ENCODE assay signal across 35 cellular contexts in the genomic region with DNA sequence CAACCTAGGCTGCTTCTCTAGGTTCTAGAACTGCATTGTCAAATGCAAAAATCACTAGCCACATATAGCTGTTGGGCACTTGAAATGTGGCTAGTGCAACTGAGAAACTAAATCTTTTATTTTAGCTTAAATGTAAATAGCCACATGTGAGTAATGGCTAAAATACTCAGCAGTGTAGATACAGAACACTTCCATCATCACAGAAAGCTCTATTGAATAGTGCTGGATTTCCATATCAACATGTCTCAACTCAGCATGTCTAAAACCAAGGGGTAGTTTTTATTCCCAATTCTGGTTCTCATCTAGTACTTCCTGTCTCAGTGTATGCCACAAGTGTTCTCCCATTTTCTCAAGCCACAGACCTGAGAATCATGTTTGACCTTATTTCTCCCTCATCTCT.
"Had no signal": no experiment of that assay in that cellular context is flagged by ENCODE, and none has a peak within 500 bp of the region (broad histone marks: within the 10 kb centered on the region; RNA-seq: fewer than 3 reads in every experiment).

No MANE protein-coding gene starts in this region.

- H3K27me3 Mint-ChIP-seq: activated B cell treated with CpG ODN at 0.5 μM for 24 hours; activated CD4-positive, alpha-beta memory T cell treated with anti-CD3 and anti-CD28 coated beads for 36 hours; activated CD8-positive, alpha-beta memory T cell treated with anti-CD3 and anti-CD28 coated beads, Interleukin-2, amount 10 ng/mL, durations not matched to agents 7 days and 5 days; activated naive CD4-positive, alpha-beta T cell treated with anti-CD3 and anti-CD28 coated beads, Interleukin-2, amount 50 U/mL, for 24 hours had no signal

- H3K27ac ChIP-seq: adrenal gland, body of pancreas, cardiac muscle cell, colonic mucosa, esophagus muscularis mucosa, heart left ventricle, WERI-Rb-1 had no signal

- H3K27me3 ChIP-seq: body of pancreas, cardiac muscle cell, colonic mucosa, esophagus muscularis mucosa, heart left ventricle had no signal

- H3K4me3 Mint-ChIP-seq: activated B cell treated with CpG ODN at 0.5 μM for 24 hours; activated CD4-positive, alpha-beta memory T cell treated with anti-CD3 and anti-CD28 coated beads for 36 hours; activated CD8-positive, alpha-beta memory T cell treated with anti-CD3 and anti-CD28 coated beads, Interleukin-2, amount 10 ng/mL, durations not matched to agents 7 days and 5 days; activated CD8-positive, alpha-beta T cell treated with anti-CD3 and anti-CD28 coated beads, Interleukin-2, amount 10 ng/mL, durations not matched to agents 7 days and 5 days; activated naive CD4-positive, alpha-beta T cell treated with anti-CD3 and anti-CD28 coated beads for 36 hours; activated naive CD4-positive, alpha-beta T cell treated with anti-CD3 and anti-CD28 coated beads, Interleukin-2, amount 50 U/mL, for 24 hours; activated naive CD8-positive, alpha-beta T cell treated with anti-CD3 and anti-CD28 coated beads for 36 hours; activated naive CD8-positive, alpha-beta T cell treated with anti-CD3 and anti-CD28 coated beads, Interleukin-2, amount 50 U/mL, for 24 hours; activated T-helper 1 cell treated with anti-CD3 and anti-CD28 coated beads, Interleukin-12 subunit alpha, Interleukin-12 subunit beta, Interleukin-2, Interleukin-4 antibody, amounts not matched to agents 30 ng/mL and 10 ng/mL and 1 ng/mL, durations not matched to agents 14 hours and 24 hours and 36 hours; T-helper 1 cell treated with Interleukin-12 subunit alpha and Interleukin-12 subunit beta and Interleukin-4 antibody, amounts not matched to agents 30 μg/mL and 1 μg/mL, for 36 hours; T-helper 2 cell treated with Interferon-gamma antibody and Interleukin-4, amounts not matched to agents 5 μg/mL and 100 μg/mL, for 36 hours had no signal

- H3K36me3 Mint-ChIP-seq: activated CD4-positive, alpha-beta memory T cell treated with anti-CD3 and anti-CD28 coated beads for 36 hours; activated naive CD4-positive, alpha-beta T cell treated with anti-CD3 and anti-CD28 coated beads, Interleukin-2, amount 50 U/mL, for 24 hours; activated naive CD8-positive, alpha-beta T cell treated with anti-CD3 and anti-CD28 coated beads for 36 hours had no signal

- H3K9me3 ChIP-seq: adrenal gland, body of pancreas, colonic mucosa, esophagus muscularis mucosa, heart left ventricle had no signal

- H3K27ac Mint-ChIP-seq: activated B cell treated with CpG ODN at 0.5 μM for 24 hours; activated CD4-positive, alpha-beta memory T cell treated with anti-CD3 and anti-CD28 coated beads for 36 hours; activated CD8-positive, alpha-beta memory T cell treated with anti-CD3 and anti-CD28 coated beads, Interleukin-2, amount 10 ng/mL, durations not matched to agents 7 days and 5 days; activated CD8-positive, alpha-beta T cell treated with anti-CD3 and anti-CD28 coated beads, Interleukin-2, amount 10 ng/mL, durations not matched to agents 7 days and 5 days; activated naive CD4-positive, alpha-beta T cell treated with anti-CD3 and anti-CD28 coated beads for 36 hours; activated naive CD4-positive, alpha-beta T cell treated with anti-CD3 and anti-CD28 coated beads, Interleukin-2, amount 50 U/mL, for 24 hours; activated naive CD8-positive, alpha-beta T cell treated with anti-CD3 and anti-CD28 coated beads for 36 hours; activated naive CD8-positive, alpha-beta T cell treated with anti-CD3 and anti-CD28 coated beads, Interleukin-2, amount 50 U/mL, for 24 hours; activated T-helper 1 cell treated with anti-CD3 and anti-CD28 coated beads, Interleukin-12 subunit alpha, Interleukin-12 subunit beta, Interleukin-2, Interleukin-4 antibody, amounts not matched to agents 30 ng/mL and 10 ng/mL and 1 ng/mL, durations not matched to agents 14 hours and 24 hours and 36 hours; activated T-helper 2 cell treated with anti-CD3 and anti-CD28 coated beads, Interferon-gamma antibody, Interleukin-2, Interleukin-4, amounts not matched to agents 10 μg/mL and 5 μg/mL and 100 μg/mL, durations not matched to agents 14 hours and 24 hours and 36 hours; T-helper 1 cell treated with Interleukin-12 subunit alpha and Interleukin-12 subunit beta and Interleukin-4 antibody, amounts not matched to agents 30 μg/mL and 1 μg/mL, for 36 hours; T-helper 2 cell treated with Interferon-gamma antibody and Interleukin-4, amounts not matched to agents 5 μg/mL and 100 μg/mL, for 36 hours had no signal

- H3K4me1 ChIP-seq: adrenal gland, body of pancreas, colonic mucosa, esophagus muscularis mucosa, heart left ventricle had no signal

- DNase-seq: activated B cell treated with CpG ODN at 0.5 μM for 24 hours; activated CD4-positive, alpha-beta memory T cell treated with anti-CD3 and anti-CD28 coated beads for 36 hours; activated CD4-positive, alpha-beta T cell treated with anti-CD3 and anti-CD28 coated beads for 48 hours; activated CD4-positive, alpha-beta T cell treated with anti-CD3 and anti-CD28 coated beads, Interleukin-2, amount 50 U/mL, for 1 hour; activated CD8-positive, alpha-beta memory T cell treated with anti-CD3 and anti-CD28 coated beads, Interleukin-2, amount 10 ng/mL, durations not matched to agents 7 days and 5 days; activated CD8-positive, alpha-beta memory T cell treated with anti-CD3 and anti-CD28 coated beads, Interleukin-2, amount 50 U/mL, for 4 hours; activated CD8-positive, alpha-beta T cell treated with anti-CD3 and anti-CD28 coated beads, Interleukin-2, amount 10 ng/mL, durations not matched to agents 7 days and 5 days; activated effector memory CD4-positive, alpha-beta T cell treated with anti-CD3 and anti-CD28 coated beads, Interleukin-2, amount 50 U/mL, for 16 hours; activated naive CD4-positive, alpha-beta T cell treated with anti-CD3 and anti-CD28 coated beads for 36 hours; activated naive CD8-positive, alpha-beta T cell treated with anti-CD3 and anti-CD28 coated beads for 36 hours; activated naive CD8-positive, alpha-beta T cell treated with anti-CD3 and anti-CD28 coated beads, Interleukin-2, amount 50 U/mL, for 24 hours; activated T-cell treated with anti-CD3 and anti-CD28 coated beads, Interleukin-2, amount 50 U/mL, for 1 hour; activated T-cell treated with anti-CD3 and anti-CD28 coated beads, Interleukin-2, amount 50 U/mL, for 48 hours; adrenal gland; amygdala; aorta; body of pancreas; central memory CD4-positive, alpha-beta T cell; cerebellar nuclear complex; colonic mucosa; effector CD8-positive, alpha-beta T cell; erythroblast; glutamatergic neuron; heart left ventricle; hypothalamus; T1000; WERI-Rb-1 had no signal

- H3K36me3 ChIP-seq: adrenal gland, cardiac muscle cell, colonic mucosa, esophagus muscularis mucosa, heart left ventricle, WERI-Rb-1 had no signal

- H3K9me3 Mint-ChIP-seq: activated B cell treated with CpG ODN at 0.5 μM for 24 hours; activated naive CD4-positive, alpha-beta T cell treated with anti-CD3 and anti-CD28 coated beads, Interleukin-2, amount 50 U/mL, for 24 hours; activated naive CD8-positive, alpha-beta T cell treated with anti-CD3 and anti-CD28 coated beads for 36 hours; activated naive CD8-positive, alpha-beta T cell treated with anti-CD3 and anti-CD28 coated beads, Interleukin-2, amount 50 U/mL, for 24 hours had no signal

- ATAC-seq: activated CD4-positive, CD25-positive, alpha-beta regulatory T cell treated with anti-CD3 and anti-CD28 coated beads, Interleukin-2, amount 50 U/mL, for 24 hours; activated CD8-positive, alpha-beta memory T cell treated with anti-CD3 and anti-CD28 coated beads, Interleukin-2, amount 10 ng/mL, durations not matched to agents 7 days and 5 days; activated CD8-positive, alpha-beta T cell treated with anti-CD3 and anti-CD28 coated beads, Interleukin-2, amount 10 ng/mL, durations not matched to agents 7 days and 5 days; body of pancreas; heart left ventricle had no signal

- H3K4me3 ChIP-seq: adrenal gland, body of pancreas, cardiac muscle cell, colonic mucosa, esophagus muscularis mucosa, heart left ventricle had no signal
